Comparison of ENCODE assay signal across 10 cellular contexts in genomic region chr10:72058989-72059842, GRCh38. TPM values are rescaled to one million over a fixed set of nuclear protein-coding genes. Genes with fewer than 3 reads are reported as not detected.
DNase-seq lines count a peak whose midpoint lies in the region; ATAC-seq and TF ChIP-seq lines count a peak whose summit lies in the region.
"Had no signal": no experiment of that assay in that cellular context is flagged by ENCODE, and none has a peak within 500 bp of the region (broad histone marks: within the 10 kb centered on the region; RNA-seq: fewer than 3 reads in every experiment).

No MANE protein-coding gene starts in this region.

- TF ChIP-seq CTCF in Calu3 (IDR thresholded peaks at IDR 0.05; ENCODE audit: unreplicated experiment) (no peak), nephron (IDR thresholded peaks at IDR 0.05; ENCODE audit: unreplicated experiment in 3 of 3) (no peak), BE2C (IDR thresholded peaks at IDR 0.05; ENCODE audit: low read depth, low read length) (no peak), GM13977 (IDR thresholded peaks at IDR 0.05; ENCODE audit: extremely low read depth, insufficient read depth, missing control alignments) (no peak)

- H3K9me3 ChIP-seq in BE2C = no peaks in the 10 kb centered on the region

- in situ Hi-C loops in GM13977 (cut with MboI; ENCODE audit: low pct_unique_long_range_greater_than_20kb, low sequenced_read_pairs, unreplicated experiment) = no loop called here

- H3K4me3 ChIP-seq in BE2C (ENCODE audit: low read depth, low read length) = no peak overlapping the region
- H3K4me3 ChIP-seq: SK-N-MC had no signal

- H3K27ac Mint-ChIP-seq in Calu3 (ENCODE audit: unreplicated experiment) = no peak overlapping the region
- peak overlapping the region; percentile 80 for H3K27ac Mint-ChIP-seq in activated naive CD8-positive, alpha-beta T cell treated with anti-CD3 and anti-CD28 coated beads, Interleukin-2, amount 50 U/mL, for 24 hours
- H3K27ac Mint-ChIP-seq in nephron = peak overlapping the region; percentile 4 to 47 (median 9)

- ATAC-seq in activated naive CD8-positive, alpha-beta T cell treated with anti-CD3 and anti-CD28 coated beads, Interleukin-2, amount 50 U/mL, for 24 hours = peak; percentile 66

- H3K36me3 Mint-ChIP-seq in Calu3 (ENCODE audit: insufficient read depth, unreplicated experiment) (peaks cover 16% of the 10 kb centered on the region), nephron (ENCODE audit: low read depth) (no peaks in the 10 kb centered on the region)
- H3K36me3 Mint-ChIP-seq in activated naive CD8-positive, alpha-beta T cell treated with anti-CD3 and anti-CD28 coated beads, Interleukin-2, amount 50 U/mL, for 24 hours (ENCODE audit: low read depth) = peaks cover 11% of the 10 kb centered on the region

- no peaks in the 10 kb centered on the region for H3K27me3 ChIP-seq in BE2C

- CTCF ChIA-PET in Calu3 (lab: Charles Lee) = interaction anchor here (0.5 to 2.8 kb wide), 2 partner anchors 11 to 156 kb away, joined by 7 to 8 read pairs; no protein-coding TSS in a partner anchor

- no peaks in the 10 kb centered on the region for H3K4me1 ChIP-seq in BE2C

- H3K4me3 Mint-ChIP-seq in Calu3 (ENCODE audit: low read depth, unreplicated experiment) = no peak overlapping the region
- H3K4me3 Mint-ChIP-seq in activated naive CD8-positive, alpha-beta T cell treated with anti-CD3 and anti-CD28 coated beads, Interleukin-2, amount 50 U/mL, for 24 hours = no peak overlapping the region
- no peak overlapping the region for H3K4me3 Mint-ChIP-seq in nephron

- DNase-seq in Calu3 = no peak
- DNase-seq in NCI-H2171 treated with DMSO at 0.1 percent for 48 hours (lab: John Stamatoyannopoulos, UW) = peak; percentile 64
- DNase-seq in activated naive CD8-positive, alpha-beta T cell treated with anti-CD3 and anti-CD28 coated beads, Interleukin-2, amount 50 U/mL, for 24 hours = peak; percentile 56
- DNase-seq in putamen (ENCODE audit: low spot score) = no peak
- no peak for DNase-seq in BE2C
- no peak for DNase-seq in GM13977 (ENCODE audit: low spot score)
- DNase-seq: NCI-H526 treated with DMSO at 0.1 percent for 48 hours had no signal

- H3K4me1 Mint-ChIP-seq in Calu3 (ENCODE audit: low read depth, unreplicated experiment) (peaks cover 10% of the 10 kb centered on the region), nephron (peaks cover 18% of the 10 kb centered on the region)
- peaks cover 31% of the 10 kb centered on the region for H3K4me1 Mint-ChIP-seq in activated naive CD8-positive, alpha-beta T cell treated with anti-CD3 and anti-CD28 coated beads, Interleukin-2, amount 50 U/mL, for 24 hours

- intact Hi-C loops in Calu3 (cut with micrococcal nuclease; ENCODE audit: unreplicated experiment) = no loop called here

- H3K36me3 ChIP-seq in BE2C = no peaks in the 10 kb centered on the region

- H3K27me3 Mint-ChIP-seq in Calu3 (ENCODE audit: unreplicated experiment) (no peaks in the 10 kb centered on the region), nephron (ENCODE audit: low read depth) (peaks cover 27% of the 10 kb centered on the region)
- no peaks in the 10 kb centered on the region for H3K27me3 Mint-ChIP-seq in activated naive CD8-positive, alpha-beta T cell treated with anti-CD3 and anti-CD28 coated beads, Interleukin-2, amount 50 U/mL, for 24 hours

- H3K9me3 Mint-ChIP-seq in Calu3 (ENCODE audit: low read depth, unreplicated experiment) = no peaks in the 10 kb centered on the region
- H3K9me3 Mint-ChIP-seq in activated naive CD8-positive, alpha-beta T cell treated with anti-CD3 and anti-CD28 coated beads, Interleukin-2, amount 50 U/mL, for 24 hours = no peaks in the 10 kb centered on the region
- no peaks in the 10 kb centered on the region for H3K9me3 Mint-ChIP-seq in nephron

- BruUV-seq in Calu3 (replicated peaks; lab: Mats Ljungman, UMichigan) = TSS peak; percentile 45

RNA-seq across cellular contexts. Expression of gene SPOCK2, which starts 29.1 kb away (rescaled TPM):
- total RNA-seq in Calu3 (2022) = 162 and 205 TPM in 2 replicates
- polyA plus RNA-seq in BE2C (2012; ENCODE audit: insufficient read depth, insufficient read length, low read depth) = 1.4 TPM
- total RNA-seq: M059J had no signal

Comparison
In these comparisons a context has a peak if more than half of its experiments do, and no peak if none do; other contexts are left out.
1. DNase-seq: peak in NCI-H2171 treated with DMSO at 0.1 percent for 48 hours (single experiment) and activated naive CD8-positive, alpha-beta T cell treated with anti-CD3 and anti-CD28 coated beads, Interleukin-2, amount 50 U/mL, for 24 hours (single experiment); none in Calu3 (single experiment), putamen (single experiment), BE2C (single experiment) and GM13977 (single experiment).